ENCODE assay signal across 19 cellular contexts in the genomic region with DNA sequence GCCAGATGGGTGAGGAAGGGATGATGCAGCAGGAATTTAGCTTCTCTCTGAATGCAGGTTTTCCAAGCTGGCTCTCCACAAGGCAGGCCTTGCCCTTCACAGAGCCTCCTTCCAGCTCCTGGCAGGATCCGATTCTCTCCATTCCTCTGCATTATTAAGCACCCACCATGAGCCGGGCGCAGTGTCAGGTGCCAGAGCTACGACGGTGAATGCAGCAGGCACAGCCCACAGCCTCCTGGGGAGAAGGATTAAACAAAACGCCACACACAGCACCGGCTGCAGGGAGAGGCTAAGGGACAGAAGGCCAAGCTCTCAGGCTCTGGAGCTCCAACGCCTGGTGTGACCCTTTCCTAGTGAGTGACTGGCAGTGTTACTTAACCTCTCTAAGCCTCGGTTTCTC. TPM values are rescaled to one million over a fixed set of nuclear protein-coding genes. Genes with fewer than 3 reads are reported as not detected.
DNase-seq lines count a peak whose midpoint lies in the region; ATAC-seq and TF ChIP-seq lines count a peak whose summit lies in the region.
"Had no signal": no experiment of that assay in that cellular context is flagged by ENCODE, and none has a peak within 500 bp of the region (broad histone marks: within the 10 kb centered on the region; RNA-seq: fewer than 3 reads in every experiment).

No MANE protein-coding gene starts in this region.

- intact Hi-C loops in CD8-positive, alpha-beta T cell (cut with DNase I, micrococcal nuclease) = loop anchor here in 1 of 2 experiments (10.0 kb wide), 2 partner anchors 87 to 583 kb away; a partner anchor contains a TSS
- intact Hi-C loops in IMR-90 (cut with micrococcal nuclease) = loop anchor here (2.0 to 10.0 kb wide), 3 partner anchors 101 to 247 kb away; no protein-coding TSS in a partner anchor
- intact Hi-C loops in vagina (cut with DNase I) = loop anchor here (5.0 kb wide), 1 partner anchor 101 kb away; no protein-coding TSS in a partner anchor
- intact Hi-C loops in spleen (cut with DNase I; ENCODE audit: low total_unique reads) = loop anchor here (10.0 kb wide), 2 partner anchors 83 to 87 kb away; a partner anchor contains a TSS

- peak overlapping the region; percentile 25; the same call in 1 of the 2 replicates for H2AK5ac ChIP-seq in IMR-90 (ENCODE audit: low read depth, low read length)

- in situ Hi-C loops in IMR-90 (cut with MboI; ENCODE audit: low sequenced_read_pairs) = loop anchor here (5.0 kb wide), 1 partner anchor 89 kb away; no protein-coding TSS in a partner anchor

- no peak overlapping the region for H3K18ac ChIP-seq in IMR-90 (ENCODE audit: low read depth, low read length)

- H2AK9ac ChIP-seq in IMR-90 (replicated peaks; ENCODE audit: low read depth, low read length, poor library complexity) = no peak overlapping the region

- H3K23ac ChIP-seq in IMR-90 (ENCODE audit: low read depth, low read length) = no peak overlapping the region

- H3K27ac ChIP-seq in CD8-positive, alpha-beta T cell (ENCODE audit: low read depth, low read length) = no peak overlapping the region
- H3K27ac ChIP-seq in IMR-90 (ENCODE audit: insufficient read depth, low read length) (no peak overlapping the region), vagina (no peak overlapping the region), spleen (no peak overlapping the region)

- peaks cover 4% of the 10 kb centered on the region for H3K27me3 Mint-ChIP-seq in CD8-positive, alpha-beta T cell (ENCODE audit: low read depth)
- H3K27me3 Mint-ChIP-seq in brain = peaks cover 20% of the 10 kb centered on the region
- H3K27me3 Mint-ChIP-seq in neural crest cell (ENCODE audit: low read depth) = peaks cover 29% of the 10 kb centered on the region

- no peaks in the 10 kb centered on the region for H3K9me3 ChIP-seq in CD8-positive, alpha-beta T cell (ENCODE audit: low read length)
- H3K9me3 ChIP-seq in IMR-90 (ENCODE audit: control insufficient read depth, insufficient read depth, low read length) (no peaks in the 10 kb centered on the region), vagina (no peaks in the 10 kb centered on the region), spleen (no peaks in the 10 kb centered on the region)
- H3K9me3 ChIP-seq: HAP-1 had no signal

- H3K56ac ChIP-seq in IMR-90 (ENCODE audit: extremely low read depth, insufficient read depth, low read length) = no peak overlapping the region

- H3K36me3 ChIP-seq in CD8-positive, alpha-beta T cell (ENCODE audit: insufficient read depth, low read length) = no peaks in the 10 kb centered on the region
- H3K36me3 ChIP-seq in IMR-90 (ENCODE audit: control insufficient read depth, insufficient read depth, low read length) (no peaks in the 10 kb centered on the region), vagina (no peaks in the 10 kb centered on the region), spleen (no peaks in the 10 kb centered on the region)
- H3K36me3 ChIP-seq: HAP-1 had no signal

- H3K4me3 ChIP-seq in CD8-positive, alpha-beta T cell (ENCODE audit: low read depth, low read length) = no peak overlapping the region
- H3K4me3 ChIP-seq in IMR-90 (ENCODE audit: insufficient read depth, low read depth, low read length) (no peak overlapping the region), vagina (no peak overlapping the region), spleen (no peak overlapping the region)
- H3K4me3 ChIP-seq: HAP-1 had no signal

- no peak overlapping the region for H2BK15ac ChIP-seq in IMR-90 (ENCODE audit: low read depth, low read length)

- H4K5ac ChIP-seq in IMR-90 (ENCODE audit: low read depth, low read length) = no peak overlapping the region

- H3K9me3 Mint-ChIP-seq in CD8-positive, alpha-beta T cell = no peaks in the 10 kb centered on the region
- peaks cover 1 to 21% (median 7%) of the 10 kb centered on the region in 5 experiments for H3K9me3 Mint-ChIP-seq in brain
- H3K9me3 Mint-ChIP-seq in neural crest cell = peaks cover 3% of the 10 kb centered on the region

- BruUV-seq in IMR-90 (replicated peaks; lab: Mats Ljungman, UMichigan) = no TSS peak

- no peak for ATAC-seq in CD8-positive, alpha-beta T cell
- ATAC-seq in IMR-90 (ENCODE audit: low read depth) (no peak), HG03139 (IDR thresholded peaks at IDR 0.05; ENCODE audit: unreplicated experiment) (no peak)

- no peak for TF ChIP-seq POLR2A in IMR-90 (IDR thresholded peaks at IDR 0.05; ENCODE audit: low read depth, low read length)
- TF ChIP-seq POLR2A in vagina (IDR thresholded peaks at IDR 0.05) = no peak
- TF ChIP-seq POLR2A in spleen (IDR thresholded peaks at IDR 0.05) = no peak

- H3K9me1 ChIP-seq in IMR-90 (ENCODE audit: insufficient read depth, low read length) = peaks cover 15% of the 10 kb centered on the region

- H3K4me3 Mint-ChIP-seq in CD8-positive, alpha-beta T cell = no peak overlapping the region
- H3K4me3 Mint-ChIP-seq in brain (no peak overlapping the region), neural crest cell (no peak overlapping the region)

- POLR2A ChIA-PET in CD8-positive, alpha-beta T cell (lab: Charles Lee) = interaction anchor here (1.3 kb wide), 1 partner anchor 56 kb away, joined by 4 read pairs; a partner anchor contains a TSS
- POLR2A ChIA-PET in IMR-90 (lab: Charles Lee; ENCODE audit: unreplicated experiment) = no interaction called here

- no peak for TF ChIP-seq RAD21 in IMR-90 (IDR thresholded peaks at IDR 0.05; ENCODE audit: low read length)

- CTCF ChIA-PET in CD8-positive, alpha-beta T cell (lab: Charles Lee) = interaction anchor here (0.7 to 2.7 kb wide), 17 partner anchors 10 to 124 kb away, joined by 3 to 21 read pairs (median 4); a partner anchor contains a TSS
- CTCF ChIA-PET in IMR-90 (lab: Yijun Ruan, JAX) = interaction anchor here (1.0 to 1.5 kb wide), 6 partner anchors 9 to 101 kb away, joined by 4 to 9 read pairs (median 4); no protein-coding TSS in a partner anchor

- no peak overlapping the region for H3K4me2 ChIP-seq in IMR-90 (ENCODE audit: low read depth, low read length)

- peak overlapping the region; percentile 52 for H3K27ac Mint-ChIP-seq in CD8-positive, alpha-beta T cell
- H3K27ac Mint-ChIP-seq in brain (peak overlapping the region in 4 of 5 experiments; percentile 26 to 90 (median 36)), neural crest cell (ENCODE audit: unreplicated experiment) (peak overlapping the region; percentile 54)
- H3K27ac Mint-ChIP-seq: CD14-positive monocyte had no signal

- no peak overlapping the region for H4K91ac ChIP-seq in IMR-90 (ENCODE audit: insufficient read depth, low read depth, low read length)

- peaks cover 4% of the 10 kb centered on the region for H3K4me1 Mint-ChIP-seq in CD8-positive, alpha-beta T cell (ENCODE audit: low read depth)
- H3K4me1 Mint-ChIP-seq in brain (peaks cover 15% of the 10 kb centered on the region), neural crest cell (peaks cover 6% of the 10 kb centered on the region)
- H3K4me1 Mint-ChIP-seq: CD14-positive monocyte had no signal

- no CpG with 5 or more reads among the region's 9 CpGs for WGBS in IMR-90 (ENCODE audit: extremely low coverage in 2 of 2, insufficient read length in 1 of 2), 2 experiments
- 71 to 82% (median 71%) methylated on average over 9 of the region's 9 CpGs for whole genome bisulfite sequencing in spleen, 5 donors

- no peaks in the 10 kb centered on the region for H3K36me3 Mint-ChIP-seq in CD8-positive, alpha-beta T cell
- H3K36me3 Mint-ChIP-seq in brain = no peaks in the 10 kb centered on the region
- H3K36me3 Mint-ChIP-seq in neural crest cell (ENCODE audit: low read depth) = no peaks in the 10 kb centered on the region
- H3K36me3 Mint-ChIP-seq: CD14-positive monocyte had no signal

- no peak overlapping the region for H3K14ac ChIP-seq in IMR-90 (replicated peaks; ENCODE audit: low read depth, low read length)

- no peak overlapping the region for H3K4ac ChIP-seq in IMR-90 (ENCODE audit: low read depth, low read length)

- DNase-seq in CD8-positive, alpha-beta T cell = no peak
- DNase-seq in IMR-90 (no peak), neural crest cell (ENCODE audit: low read depth, low spot score) (no peak), vagina (ENCODE audit: extremely low spot score in 2 of 2) (no peak), spleen (no peak), SKM-1 treated with dmso at 0.1 percent for 144 hours (lab: John Stamatoyannopoulos, UW; ENCODE audit: unreplicated experiment) (no peak)
- DNase-seq: ACHN, AML-193, MV-4-11, NCI-H1417 treated with DMSO at 0.1 percent for 48 hours, NCI-H2029 treated with DMSO at 0.1 percent for 48 hours, NCI-H2171 treated with DMSO at 0.1 percent for 48 hours, NCI-H510A, SHP77 treated with DMSO at 0.1 percent for 48 hours had no signal

- H3K27me3 ChIP-seq in CD8-positive, alpha-beta T cell (ENCODE audit: insufficient read depth, low read length) = no peaks in the 10 kb centered on the region
- no peaks in the 10 kb centered on the region for H3K27me3 ChIP-seq in IMR-90 (ENCODE audit: control insufficient read depth, insufficient read depth, low read length)
- no peaks in the 10 kb centered on the region for H3K27me3 ChIP-seq in vagina
- H3K27me3 ChIP-seq in spleen (replicated peaks in 1 of 7) = peaks cover 0 to 15% (median 0%) of the 10 kb centered on the region in 7 donors

- peaks cover 4% of the 10 kb centered on the region for H4K20me1 ChIP-seq in IMR-90 (ENCODE audit: insufficient read depth, low read length)

- no peak overlapping the region for H3K9ac ChIP-seq in IMR-90 (ENCODE audit: low read depth, low read length)

- H3K4me1 ChIP-seq in CD8-positive, alpha-beta T cell (ENCODE audit: insufficient read depth, low read length) = no peaks in the 10 kb centered on the region
- H3K4me1 ChIP-seq in IMR-90 (ENCODE audit: control insufficient read depth, insufficient read depth, low read length) = peaks cover 4% of the 10 kb centered on the region
- peaks cover 10% of the 10 kb centered on the region for H3K4me1 ChIP-seq in vagina
- peaks cover 0 to 16% (median 2%) of the 10 kb centered on the region in 6 donors for H3K4me1 ChIP-seq in spleen

- H2AFZ ChIP-seq in IMR-90 (replicated peaks; ENCODE audit: low read length, poor library complexity) = no peak overlapping the region

- no peak for TF ChIP-seq CTCF in CD8-positive, alpha-beta T cell (IDR thresholded peaks at IDR 0.05)
- no peak for TF ChIP-seq CTCF in IMR-90 (conservative IDR thresholded peaks at IDR 0.05; ENCODE audit: low read depth, low read length)
- TF ChIP-seq CTCF in brain (conservative IDR thresholded peaks at IDR 0.05) = no peak
- no peak for TF ChIP-seq CTCF in neural crest cell (conservative IDR thresholded peaks at IDR 0.05)
- TF ChIP-seq CTCF in vagina (IDR thresholded peaks at IDR 0.05) = no peak
- no peak for TF ChIP-seq CTCF in spleen (IDR thresholded peaks at IDR 0.05 in 8 of 11, conservative IDR thresholded peaks at IDR 0.05 in 3 of 11)

- H2BK20ac ChIP-seq in IMR-90 (ENCODE audit: low read depth, low read length) = no peak overlapping the region

- dilution Hi-C loops in IMR-90 (cut with HindIII; ENCODE audit: low sequenced_read_pairs, unreplicated experiment) = no loop called here

- H2BK5ac ChIP-seq in IMR-90 (ENCODE audit: low read depth, low read length, poor library complexity, severe bottlenecking) = no peak overlapping the region

- no peak overlapping the region for H4K8ac ChIP-seq in IMR-90 (ENCODE audit: low read depth in 2 of 2, low read length in 2 of 2)

- peaks cover 0 to 6% of the 10 kb centered on the region in 2 experiments; a peak in 1 of 4 replicates for H3K79me1 ChIP-seq in IMR-90 (ENCODE audit: low read depth in 1 of 2, low read length in 2 of 2)

- H2BK120ac ChIP-seq in IMR-90 (ENCODE audit: low read depth, low read length) = 0 out of 2 replicates have a peak overlapping the region, but pooled peaks have one; percentile 5

RNA-seq across cellular contexts. Expression of a gene that starts 7.1 kb away (rescaled TPM):
- 10 to 100 TPM; 71.0 to 95.7 TPM for total RNA-seq in CD8-positive, alpha-beta T cell
- total RNA-seq in IMR-90 (2012; rRNA removed) = 25.5 and 55.5 TPM in 2 replicates
- polyA plus RNA-seq in IMR-90 (2012; rRNA removed) = 588 and 621 TPM in 2 replicates
- polyA plus RNA-seq in IMR-90 (2012; cell fraction: cytosol; rRNA removed) = 222 and 299 TPM in 2 replicates
- polyA plus RNA-seq in IMR-90 (2012; cell fraction: nucleus; rRNA removed; ENCODE audit: low replicate concordance) = 139 and 191 TPM in 2 replicates
- 280 TPM for polyA plus RNA-seq in brain (ENCODE audit: insufficient read depth, low read depth, low replicate concordance)
- total RNA-seq in neural crest cell = 11.6 and 13.8 TPM in 2 replicates
- 661 TPM for total RNA-seq in vagina
- total RNA-seq in spleen = 10 to 100 TPM; 25.3 to 96.9 (median 43.8) TPM
- polyA plus RNA-seq in spleen = 100 to 1,000 TPM in 2 of 3 donors, 10 to 100 TPM in 1; 73.3 to 176 (median 112) TPM

RNA-seq across cellular contexts. Expression of a gene that starts 12.0 kb away (rescaled TPM):
- total RNA-seq in CD8-positive, alpha-beta T cell = 1 to 10 TPM in 1 of 2 experiments, under 1 TPM in 1; 1.00 to 1.8 TPM
- total RNA-seq in IMR-90 (2012; rRNA removed) (not detected in 2 replicates), neural crest cell (not detected in 2 replicates), vagina (12.8 TPM), spleen (under 1 TPM in 1 of 7 donors, not detected in 6; 0.77 TPM)
- polyA plus RNA-seq in IMR-90 (2012; rRNA removed) (0.62 and 0.70 TPM in 2 replicates), brain (ENCODE audit: insufficient read depth, low read depth, low replicate concordance) (874 TPM), spleen (10 to 100 TPM in 1 of 3 donors, 1 to 10 TPM in 1, not detected in 1; 1.5 to 11.5 TPM)
- polyA plus RNA-seq in IMR-90 (2012; cell fraction: cytosol; rRNA removed) = 0.79 and 1.2 TPM in 2 replicates
- 0.19 TPM in 1 of 2 replicates, not detected in the other for polyA plus RNA-seq in IMR-90 (2012; cell fraction: nucleus; rRNA removed; ENCODE audit: low replicate concordance)
- total RNA-seq: HT1080 had no signal
- polyA plus RNA-seq: CD14-positive monocyte had no signal

RNA-seq across cellular contexts. Expression of a gene that starts 24.3 kb away (rescaled TPM):
- total RNA-seq in CD8-positive, alpha-beta T cell = 1 to 10 TPM; 3.0 to 5.5 TPM
- total RNA-seq in IMR-90 (2012; rRNA removed) = 137 and 166 TPM in 2 replicates
- polyA plus RNA-seq in IMR-90 (2012; rRNA removed) = 733 and 821 TPM in 2 replicates
- 236 and 418 TPM in 2 replicates for polyA plus RNA-seq in IMR-90 (2012; cell fraction: cytosol; rRNA removed)
- polyA plus RNA-seq in IMR-90 (2012; cell fraction: nucleus; rRNA removed; ENCODE audit: low replicate concordance) = 56.6 and 97.9 TPM in 2 replicates
- polyA plus RNA-seq in brain (ENCODE audit: insufficient read depth, low read depth, low replicate concordance) = 112 TPM
- total RNA-seq in neural crest cell = 0.49 and 0.59 TPM in 2 replicates
- 564 TPM for total RNA-seq in vagina
- total RNA-seq in spleen = 10 to 100 TPM in 6 of 7 donors, 1 to 10 TPM in 1; 2.5 to 49.6 (median 19.7) TPM
- polyA plus RNA-seq in spleen = 10 to 100 TPM; 21.0 to 34.0 (median 33.0) TPM

RNA-seq across cellular contexts. Expression of a gene that starts 31.1 kb away (rescaled TPM):
- not detected for total RNA-seq in CD8-positive, alpha-beta T cell
- total RNA-seq in IMR-90 (2012; rRNA removed) (not detected in 2 replicates), neural crest cell (not detected in 2 replicates), vagina (63.3 TPM), spleen (1 to 10 TPM in 6 of 7 donors, under 1 TPM in 1; 0.44 to 6.1 (median 3.5) TPM)
- polyA plus RNA-seq in IMR-90 (2012; rRNA removed) (0.10 TPM in 1 of 2 replicates, not detected in the other), brain (ENCODE audit: insufficient read depth, low read depth, low replicate concordance) (33.3 TPM), spleen (10 to 100 TPM in 1 of 3 donors, 1 to 10 TPM in 1, under 1 TPM in 1; 0.93 to 11.8 (median 7.6) TPM)
- polyA plus RNA-seq in IMR-90 (2012; cell fraction: cytosol; rRNA removed) = not detected in 2 replicates
- polyA plus RNA-seq in IMR-90 (2012; cell fraction: nucleus; rRNA removed; ENCODE audit: low replicate concordance) = not detected in 2 replicates
- total RNA-seq: HT1080 had no signal
- polyA plus RNA-seq: CD14-positive monocyte had no signal

RNA-seq across cellular contexts. Expression of a gene that starts 36.5 kb away (rescaled TPM):
- total RNA-seq in CD8-positive, alpha-beta T cell = not detected
- total RNA-seq in IMR-90 (2012; rRNA removed) = not detected in 2 replicates
- polyA plus RNA-seq in IMR-90 (2012; rRNA removed) = not detected in 2 replicates
- polyA plus RNA-seq in IMR-90 (2012; cell fraction: cytosol; rRNA removed) = not detected in 2 replicates
- polyA plus RNA-seq in IMR-90 (2012; cell fraction: nucleus; rRNA removed; ENCODE audit: low replicate concordance) = not detected in 2 replicates
- not detected for polyA plus RNA-seq in brain (ENCODE audit: insufficient read depth, low read depth, low replicate concordance)
- not detected in 2 replicates for total RNA-seq in neural crest cell
- 25.8 TPM for total RNA-seq in vagina
- total RNA-seq in spleen = not detected
- polyA plus RNA-seq in spleen = not detected
- total RNA-seq: HT1080 had no signal
- polyA plus RNA-seq: CD14-positive monocyte had no signal
